8 cellular contexts compared by ENCODE assay signal in genomic region chr16:55944377-55944802, GRCh38.
DNase-seq lines count a peak whose midpoint lies in the region; ATAC-seq and TF ChIP-seq lines count a peak whose summit lies in the region.

No MANE protein-coding gene starts in this region.

- H3K4me1 Mint-ChIP-seq in T-helper 2 cell treated with Interferon-gamma antibody and Interleukin-4, amounts not matched to agents 5 μg/mL and 100 μg/mL, for 36 hours (ENCODE audit: low read depth), result no peaks in the 10 kb centered on the region

- H3K27ac Mint-ChIP-seq in T-helper 2 cell treated with Interferon-gamma antibody and Interleukin-4, amounts not matched to agents 5 μg/mL and 100 μg/mL, for 36 hours, result no peak overlapping the region

- H3K4me3 ChIP-seq in coronary artery (no peak overlapping the region), left lung (no peak overlapping the region)

- H3K4me1 ChIP-seq in left lung, result no peaks in the 10 kb centered on the region

- peaks cover 0 to 4% of the 10 kb centered on the region in 2 donors for H3K9me3 ChIP-seq in left lung

- intact Hi-C loops in left lung (cut with DNase I), result loop anchor here in 1 of 2 donors (10.0 kb wide), 1 partner anchor 370 kb away; no protein-coding TSS in a partner anchor

- DNase-seq in T-helper 2 cell, result peak in 4 of 5 experiments; percentile 12 to 29 (median 17)
- no peak for DNase-seq in T-helper 2 cell treated with Interferon-gamma antibody and Interleukin-4, amounts not matched to agents 5 μg/mL and 100 μg/mL, for 36 hours (ENCODE audit: low spot score)
- peak; percentile 0 for DNase-seq in NCI-H146 treated with DMSO at 0.1 percent for 48 hours (lab: John Stamatoyannopoulos, UW; ENCODE audit: unreplicated experiment)
- peak; percentile 56 for DNase-seq in activated CD4-positive, alpha-beta T cell treated with anti-CD3 and anti-CD28 coated beads for 48 hours
- no peak for DNase-seq in coronary artery (ENCODE audit: low spot score)
- peak in 1 of 2 donors; percentile 57 for DNase-seq in left lung
- DNase-seq in stimulated activated CD4-positive, alpha-beta T cell treated with anti-CD3 and anti-CD28 coated beads, Interleukin-4, amount 100 ng/mL, for 1 hour, result peak; percentile 37

- no peaks in the 10 kb centered on the region for H3K9me3 Mint-ChIP-seq in T-helper 2 cell treated with Interferon-gamma antibody and Interleukin-4, amounts not matched to agents 5 μg/mL and 100 μg/mL, for 36 hours

- ATAC-seq in left lung (peak; percentile 96), HG03139 (IDR thresholded peaks at IDR 0.05; ENCODE audit: unreplicated experiment) (no peak)

- H3K27me3 Mint-ChIP-seq in T-helper 2 cell treated with Interferon-gamma antibody and Interleukin-4, amounts not matched to agents 5 μg/mL and 100 μg/mL, for 36 hours (ENCODE audit: low read depth), result peaks cover 13% of the 10 kb centered on the region

- H3K27ac ChIP-seq in coronary artery, result no peak overlapping the region
- no peak overlapping the region for H3K27ac ChIP-seq in left lung

- TF ChIP-seq CTCF in coronary artery (IDR thresholded peaks at IDR 0.05), result peak; percentile 84
- TF ChIP-seq CTCF in left lung (IDR thresholded peaks at IDR 0.05), result peak; percentile 90 to 96

- no peaks in the 10 kb centered on the region for H3K36me3 Mint-ChIP-seq in T-helper 2 cell treated with Interferon-gamma antibody and Interleukin-4, amounts not matched to agents 5 μg/mL and 100 μg/mL, for 36 hours (ENCODE audit: low read depth)

- H3K27me3 ChIP-seq in left lung, result peaks cover 0 to 19% of the 10 kb centered on the region in 2 donors

- H3K36me3 ChIP-seq in left lung, result no peaks in the 10 kb centered on the region

- H3K4me3 Mint-ChIP-seq in T-helper 2 cell treated with Interferon-gamma antibody and Interleukin-4, amounts not matched to agents 5 μg/mL and 100 μg/mL, for 36 hours, result no peak overlapping the region

Comparison
In these comparisons a context has a peak if more than half of its experiments do, and no peak if none do; other contexts are left out.
1. DNase-seq: peak in T-helper 2 cell (4 of 5), NCI-H146 treated with DMSO at 0.1 percent for 48 hours (single experiment), activated CD4-positive, alpha-beta T cell treated with anti-CD3 and anti-CD28 coated beads for 48 hours (single experiment) and stimulated activated CD4-positive, alpha-beta T cell treated with anti-CD3 and anti-CD28 coated beads, Interleukin-4, amount 100 ng/mL, for 1 hour (single experiment); none in T-helper 2 cell treated with Interferon-gamma antibody and Interleukin-4, amounts not matched to agents 5 μg/mL and 100 μg/mL, for 36 hours (single experiment) and coronary artery (single experiment).